In genomic region chr2:8303322-8303832, GRCh38 we compare ENCODE assay signal across 1 cellular context.
TF ChIP-seq lines count a peak whose summit lies in the region.

No MANE protein-coding gene starts in this region.

TF ChIP-seq in WTC11, 78 proteins besides CTCF, POLR2A, EP300 and RAD21 (continued from another document):
- TF ChIP-seq ERG (CRISPR knock-in tag; IDR thresholded peaks at IDR 0.05) (no peak), ATF3 (CRISPR knock-in tag; conservative IDR thresholded peaks at IDR 0.05) (no peak)
